ENCODE assay signal across 24 cellular contexts in genomic region chr4:107125496-107125895, GRCh38.
"Had no signal": no experiment of that assay in that cellular context is flagged by ENCODE, and none has a peak within 500 bp of the region (broad histone marks: within the 10 kb centered on the region; RNA-seq: fewer than 3 reads in every experiment).

No MANE protein-coding gene starts in this region.

- H3K4me1 Mint-ChIP-seq: activated naive CD4-positive, alpha-beta T cell treated with anti-CD3 and anti-CD28 coated beads, Interleukin-2, amount 50 U/mL, for 24 hours; activated naive CD8-positive, alpha-beta T cell treated with anti-CD3 and anti-CD28 coated beads, Interleukin-2, amount 50 U/mL, for 24 hours; activated T-helper 17 cell treated with anti-CD3 and anti-CD28 coated beads, Interleukin-2, amount 50 U/mL, for 72 hours; natural killer cell had no signal

- H3K27me3 ChIP-seq: breast epithelium, esophagus muscularis mucosa, foreskin keratinocyte, left lung, neural progenitor cell, right atrium auricular region, vagina had no signal

- H3K27ac ChIP-seq: breast epithelium, esophagus muscularis mucosa, foreskin keratinocyte, heart right ventricle, left lung, lower lobe of right lung, neural progenitor cell, right atrium auricular region, vagina had no signal

- H3K4me3 ChIP-seq: breast epithelium, esophagus muscularis mucosa, heart right ventricle, left lung, lower lobe of right lung, neural progenitor cell, right atrium auricular region, vagina had no signal

- H2AFZ ChIP-seq: neural progenitor cell had no signal

- H3K9me3 ChIP-seq: breast epithelium, esophagus muscularis mucosa, heart right ventricle, left lung, lower lobe of right lung, right atrium auricular region, vagina had no signal

- H3K4me2 ChIP-seq: neural progenitor cell had no signal

- H3K9me3 Mint-ChIP-seq: activated CD8-positive, alpha-beta T cell treated with anti-CD3 and anti-CD28 coated beads for 36 hours; activated naive CD4-positive, alpha-beta T cell treated with anti-CD3 and anti-CD28 coated beads, Interleukin-2, amount 50 U/mL, for 24 hours; activated naive CD8-positive, alpha-beta T cell treated with anti-CD3 and anti-CD28 coated beads, Interleukin-2, amount 50 U/mL, for 24 hours; activated T-cell treated with anti-CD3 and anti-CD28 coated beads, Interleukin-2, amount 50 U/mL, for 4 hours; activated T-helper 17 cell treated with anti-CD3 and anti-CD28 coated beads, Interleukin-2, amount 50 U/mL, for 72 hours; neural progenitor cell; type B pancreatic cell; WTC11 had no signal

- H3K27ac Mint-ChIP-seq: activated CD8-positive, alpha-beta T cell treated with anti-CD3 and anti-CD28 coated beads for 36 hours; activated naive CD4-positive, alpha-beta T cell treated with anti-CD3 and anti-CD28 coated beads, Interleukin-2, amount 50 U/mL, for 24 hours; activated naive CD8-positive, alpha-beta T cell treated with anti-CD3 and anti-CD28 coated beads, Interleukin-2, amount 50 U/mL, for 24 hours; activated T-helper 17 cell treated with anti-CD3 and anti-CD28 coated beads, Interleukin-2, amount 50 U/mL, for 72 hours; natural killer cell; neural progenitor cell; type B pancreatic cell; WTC11 had no signal

- DNase-seq: activated CD4-positive, alpha-beta T cell treated with anti-CD3 and anti-CD28 coated beads, Interleukin-2, amount 50 U/mL, for 1 hour; activated CD8-positive, alpha-beta T cell treated with anti-CD3 and anti-CD28 coated beads for 36 hours; activated naive CD8-positive, alpha-beta T cell treated with anti-CD3 and anti-CD28 coated beads, Interleukin-2, amount 50 U/mL, for 24 hours; activated T-cell treated with anti-CD3 and anti-CD28 coated beads, Interleukin-2, amount 50 U/mL, for 4 hours; central memory CD4-positive, alpha-beta T cell; foreskin keratinocyte; heart right ventricle; left lung; lower lobe of right lung; mesenchymal stem cell; natural killer cell; occipital lobe; stimulated activated CD4-positive, alpha-beta T cell treated with anti-CD3 and anti-CD28 coated beads, Interleukin-2, amount 100 ng/mL, for 48 hours; stimulated activated naive CD8-positive, alpha-beta T cell treated with anti-CD3 and anti-CD28 coated beads, Interleukin-15, Interleukin-2, amounts not matched to agents 100 U/mL and 50 U/mL, for 24 hours; T-helper 2 cell had no signal

- H3K36me3 ChIP-seq: esophagus muscularis mucosa, heart right ventricle, left lung, lower lobe of right lung, neural progenitor cell, right atrium auricular region, vagina had no signal

- H3K9ac ChIP-seq: neural progenitor cell had no signal

- H3K4me3 Mint-ChIP-seq: activated CD8-positive, alpha-beta T cell treated with anti-CD3 and anti-CD28 coated beads for 36 hours; activated naive CD4-positive, alpha-beta T cell treated with anti-CD3 and anti-CD28 coated beads, Interleukin-2, amount 50 U/mL, for 24 hours; activated naive CD8-positive, alpha-beta T cell treated with anti-CD3 and anti-CD28 coated beads, Interleukin-2, amount 50 U/mL, for 24 hours; activated T-cell treated with anti-CD3 and anti-CD28 coated beads, Interleukin-2, amount 50 U/mL, for 4 hours; activated T-helper 17 cell treated with anti-CD3 and anti-CD28 coated beads, Interleukin-2, amount 50 U/mL, for 72 hours; natural killer cell; neural progenitor cell; type B pancreatic cell; WTC11 had no signal

- H3K27me3 Mint-ChIP-seq: activated naive CD4-positive, alpha-beta T cell treated with anti-CD3 and anti-CD28 coated beads, Interleukin-2, amount 50 U/mL, for 24 hours; activated naive CD8-positive, alpha-beta T cell treated with anti-CD3 and anti-CD28 coated beads, Interleukin-2, amount 50 U/mL, for 24 hours had no signal

- H3K4me1 ChIP-seq: breast epithelium, left lung, lower lobe of right lung, right atrium auricular region, vagina had no signal

- H3K36me3 Mint-ChIP-seq: activated naive CD4-positive, alpha-beta T cell treated with anti-CD3 and anti-CD28 coated beads, Interleukin-2, amount 50 U/mL, for 24 hours; natural killer cell; neural progenitor cell; type B pancreatic cell; WTC11 had no signal
